34 cellular contexts compared by ENCODE assay signal in the genomic region with DNA sequence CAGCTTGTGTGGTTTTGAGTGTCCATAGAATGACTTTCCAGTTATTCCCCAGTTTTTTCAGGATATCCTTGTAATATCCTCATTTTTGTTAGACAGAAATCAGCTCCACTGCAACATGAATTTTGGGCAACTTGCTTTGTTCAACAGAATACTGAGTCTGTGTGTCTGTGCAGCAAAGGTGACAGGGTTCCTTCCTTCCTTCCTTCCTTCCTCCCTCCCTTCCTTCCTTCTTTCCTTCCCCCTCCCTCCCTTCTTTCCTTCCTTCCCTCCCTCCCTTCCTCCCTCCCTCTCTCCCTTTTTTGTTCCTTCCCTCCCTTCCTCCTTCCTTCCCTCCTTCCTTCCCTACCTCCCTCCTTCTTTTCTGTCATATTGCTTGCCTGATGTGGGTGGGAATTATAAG.
"Had no signal": no experiment of that assay in that cellular context is flagged by ENCODE, and none has a peak within 500 bp of the region (broad histone marks: within the 10 kb centered on the region; RNA-seq: fewer than 3 reads in every experiment).

No MANE protein-coding gene starts in this region.

- H3K27me3 ChIP-seq: body of pancreas, brain microvascular endothelial cell, breast epithelium had no signal

- H3K27ac ChIP-seq: adrenal gland, body of pancreas, brain microvascular endothelial cell, breast epithelium, VCaP had no signal

- H3K4me3 ChIP-seq: adrenal gland, body of pancreas, breast epithelium had no signal

- H3K27ac Mint-ChIP-seq: activated B cell treated with CpG ODN at 0.5 μM for 24 hours; activated CD4-positive, alpha-beta memory T cell treated with anti-CD3 and anti-CD28 coated beads, Interleukin-2, amount 10 ng/mL, durations not matched to agents 7 days and 5 days; activated CD4-positive, alpha-beta T cell treated with anti-CD3 and anti-CD28 coated beads, Interleukin-2, amount 10 ng/mL, durations not matched to agents 7 days and 5 days; activated CD8-positive, alpha-beta memory T cell treated with anti-CD3 and anti-CD28 coated beads, Interleukin-2, amount 10 ng/mL, durations not matched to agents 7 days and 5 days; activated CD8-positive, alpha-beta T cell treated with anti-CD3 and anti-CD28 coated beads, Interleukin-2, amount 10 ng/mL, durations not matched to agents 7 days and 5 days; activated naive CD4-positive, alpha-beta T cell treated with anti-CD3 and anti-CD28 coated beads for 36 hours; activated naive CD4-positive, alpha-beta T cell treated with anti-CD3 and anti-CD28 coated beads, Interleukin-2, amount 50 U/mL, for 72 hours; activated naive CD8-positive, alpha-beta T cell treated with anti-CD3 and anti-CD28 coated beads for 36 hours; activated T-cell treated with anti-CD3 and anti-CD28 coated beads, Interleukin-2, amount 50 U/mL, for 24 hours; T-helper 1 cell treated with Interleukin-12 subunit alpha and Interleukin-12 subunit beta and Interleukin-4 antibody, amounts not matched to agents 30 μg/mL and 1 μg/mL, for 36 hours; T-helper 2 cell treated with Interferon-gamma antibody and Interleukin-4, amounts not matched to agents 5 μg/mL and 100 μg/mL, for 36 hours had no signal

- H3K4me1 ChIP-seq: adrenal gland, body of pancreas, breast epithelium had no signal

- ATAC-seq: activated CD8-positive, alpha-beta memory T cell treated with anti-CD3 and anti-CD28 coated beads, Interleukin-2, amount 10 ng/mL, durations not matched to agents 7 days and 5 days; activated CD8-positive, alpha-beta T cell treated with anti-CD3 and anti-CD28 coated beads, Interleukin-2, amount 10 ng/mL, durations not matched to agents 7 days and 5 days; activated naive CD4-positive, alpha-beta T cell treated with anti-CD3 and anti-CD28 coated beads, Interleukin-2, amount 50 U/mL, for 72 hours; body of pancreas had no signal

- H3K36me3 ChIP-seq: adrenal gland, brain microvascular endothelial cell, breast epithelium had no signal

- H3K4me3 Mint-ChIP-seq: activated B cell treated with CpG ODN at 0.5 μM for 24 hours; activated CD4-positive, alpha-beta memory T cell treated with anti-CD3 and anti-CD28 coated beads, Interleukin-2, amount 10 ng/mL, durations not matched to agents 7 days and 5 days; activated CD4-positive, alpha-beta T cell treated with anti-CD3 and anti-CD28 coated beads, Interleukin-2, amount 10 ng/mL, durations not matched to agents 7 days and 5 days; activated CD8-positive, alpha-beta memory T cell treated with anti-CD3 and anti-CD28 coated beads, Interleukin-2, amount 10 ng/mL, durations not matched to agents 7 days and 5 days; activated CD8-positive, alpha-beta T cell treated with anti-CD3 and anti-CD28 coated beads, Interleukin-2, amount 10 ng/mL, durations not matched to agents 7 days and 5 days; activated naive CD4-positive, alpha-beta T cell treated with anti-CD3 and anti-CD28 coated beads for 36 hours; activated naive CD8-positive, alpha-beta T cell treated with anti-CD3 and anti-CD28 coated beads for 36 hours; activated T-cell treated with anti-CD3 and anti-CD28 coated beads, Interleukin-2, amount 50 U/mL, for 24 hours; T-helper 1 cell treated with Interleukin-12 subunit alpha and Interleukin-12 subunit beta and Interleukin-4 antibody, amounts not matched to agents 30 μg/mL and 1 μg/mL, for 36 hours; T-helper 2 cell treated with Interferon-gamma antibody and Interleukin-4, amounts not matched to agents 5 μg/mL and 100 μg/mL, for 36 hours had no signal

- H3K9me3 ChIP-seq: adrenal gland, body of pancreas, breast epithelium had no signal

- H3K9me3 Mint-ChIP-seq: activated B cell treated with CpG ODN at 0.5 μM for 24 hours; activated CD4-positive, alpha-beta memory T cell treated with anti-CD3 and anti-CD28 coated beads, Interleukin-2, amount 10 ng/mL, durations not matched to agents 7 days and 5 days; activated CD4-positive, alpha-beta T cell treated with anti-CD3 and anti-CD28 coated beads, Interleukin-2, amount 10 ng/mL, durations not matched to agents 7 days and 5 days; activated naive CD4-positive, alpha-beta T cell treated with anti-CD3 and anti-CD28 coated beads for 36 hours; activated naive CD8-positive, alpha-beta T cell treated with anti-CD3 and anti-CD28 coated beads for 36 hours; activated T-cell treated with anti-CD3 and anti-CD28 coated beads, Interleukin-2, amount 50 U/mL, for 24 hours; T-helper 1 cell treated with Interleukin-12 subunit alpha and Interleukin-12 subunit beta and Interleukin-4 antibody, amounts not matched to agents 30 μg/mL and 1 μg/mL, for 36 hours; T-helper 2 cell treated with Interferon-gamma antibody and Interleukin-4, amounts not matched to agents 5 μg/mL and 100 μg/mL, for 36 hours had no signal

- DNase-seq: activated B cell treated with CpG ODN at 0.5 μM for 24 hours; activated CD4-positive, alpha-beta memory T cell treated with anti-CD3 and anti-CD28 coated beads, Interleukin-2, amount 10 ng/mL, durations not matched to agents 7 days and 5 days; activated CD4-positive, alpha-beta T cell treated with anti-CD3 and anti-CD28 coated beads for 48 hours; activated CD4-positive, alpha-beta T cell treated with anti-CD3 and anti-CD28 coated beads, Interleukin-2, amount 10 ng/mL, durations not matched to agents 7 days and 5 days; activated CD4-positive, alpha-beta T cell treated with anti-CD3 and anti-CD28 coated beads, Interleukin-2, amount 50 U/mL, for 48 hours; activated CD4-positive, CD25-positive, alpha-beta regulatory T cell treated with anti-CD3 and anti-CD28 coated beads, Interleukin-2, amount 50 U/mL, for 72 hours; activated CD8-positive, alpha-beta memory T cell treated with anti-CD3 and anti-CD28 coated beads for 24 hours; activated CD8-positive, alpha-beta memory T cell treated with anti-CD3 and anti-CD28 coated beads, Interleukin-2, amount 10 ng/mL, durations not matched to agents 7 days and 5 days; activated CD8-positive, alpha-beta memory T cell treated with anti-CD3 and anti-CD28 coated beads, Interleukin-2, amount 50 U/mL, for 48 hours; activated CD8-positive, alpha-beta T cell treated with anti-CD3 and anti-CD28 coated beads, Interleukin-2, amount 10 ng/mL, durations not matched to agents 7 days and 5 days; activated effector memory CD4-positive, alpha-beta T cell treated with anti-CD3 and anti-CD28 coated beads, Interleukin-2, amount 50 U/mL, for 16 hours; activated gamma-delta T cell treated with Interleukin-2 at 50 U/mL for 16 hours; activated naive CD4-positive, alpha-beta T cell; activated naive CD4-positive, alpha-beta T cell treated with anti-CD3 and anti-CD28 coated beads for 36 hours; activated naive CD4-positive, alpha-beta T cell treated with anti-CD3 and anti-CD28 coated beads, Interleukin-2, amount 50 U/mL, for 16 hours; activated naive CD8-positive, alpha-beta T cell treated with anti-CD3 and anti-CD28 coated beads for 36 hours; activated T-cell treated with anti-CD3 and anti-CD28 coated beads, Interleukin-2, amount 50 U/mL, for 24 hours; activated T-cell treated with anti-CD3 and anti-CD28 coated beads, Interleukin-2, amount 50 U/mL, for 48 hours; adrenal gland; amniotic stem cell; aorta; body of pancreas; brain microvascular endothelial cell; central memory CD4-positive, alpha-beta T cell; T-helper 1 cell; T-helper 2 cell; T-helper 9 cell had no signal

- FAIRE-seq: astrocyte, TTC549 had no signal

- H3K4me1 Mint-ChIP-seq: activated B cell treated with CpG ODN at 0.5 μM for 24 hours; activated CD4-positive, alpha-beta memory T cell treated with anti-CD3 and anti-CD28 coated beads, Interleukin-2, amount 10 ng/mL, durations not matched to agents 7 days and 5 days; activated CD4-positive, alpha-beta T cell treated with anti-CD3 and anti-CD28 coated beads, Interleukin-2, amount 10 ng/mL, durations not matched to agents 7 days and 5 days; activated CD8-positive, alpha-beta memory T cell treated with anti-CD3 and anti-CD28 coated beads, Interleukin-2, amount 10 ng/mL, durations not matched to agents 7 days and 5 days; activated naive CD8-positive, alpha-beta T cell treated with anti-CD3 and anti-CD28 coated beads for 36 hours had no signal

- H3K36me3 Mint-ChIP-seq: activated CD8-positive, alpha-beta memory T cell treated with anti-CD3 and anti-CD28 coated beads, Interleukin-2, amount 10 ng/mL, durations not matched to agents 7 days and 5 days; activated naive CD4-positive, alpha-beta T cell treated with anti-CD3 and anti-CD28 coated beads, Interleukin-2, amount 50 U/mL, for 72 hours; activated naive CD8-positive, alpha-beta T cell treated with anti-CD3 and anti-CD28 coated beads for 36 hours had no signal
